16 cellular contexts compared by ENCODE assay signal in the genomic region with DNA sequence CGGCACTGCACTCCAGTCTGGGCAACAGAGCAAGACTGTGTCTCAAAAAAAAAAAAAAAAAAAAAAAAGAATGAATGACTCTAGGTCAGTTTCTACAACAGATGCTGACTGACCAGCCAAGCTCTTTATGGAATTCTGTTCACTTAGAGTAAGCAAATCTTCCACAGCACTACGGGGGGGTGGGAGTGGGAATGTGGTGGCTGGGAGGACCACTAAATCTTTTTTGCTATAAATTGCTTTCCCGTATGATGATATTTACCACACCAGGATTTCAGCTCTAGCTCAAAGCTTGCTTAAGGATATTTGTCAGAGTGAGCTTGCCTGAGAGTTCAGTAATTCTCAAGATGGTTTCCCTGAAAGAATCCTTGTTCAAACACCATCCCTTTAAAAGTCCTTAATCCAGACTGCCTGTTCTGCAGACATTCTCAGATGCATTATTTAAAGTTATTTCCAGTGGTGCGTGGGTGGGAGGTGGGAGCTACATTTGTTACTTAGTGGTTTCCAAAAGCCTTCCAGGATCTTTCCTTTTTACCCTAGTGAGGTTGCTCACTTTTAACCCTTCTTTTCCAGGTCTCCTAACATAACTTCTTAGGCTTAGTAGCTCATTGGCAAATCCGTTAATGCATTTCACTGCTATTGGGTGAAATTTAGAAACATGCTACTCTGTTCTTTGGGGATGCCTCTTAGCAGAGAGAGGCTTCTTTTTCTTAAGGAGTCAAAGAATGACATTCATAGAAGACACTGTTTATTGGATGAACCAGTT.
DNase-seq lines count a peak whose midpoint lies in the region; ATAC-seq and TF ChIP-seq lines count a peak whose summit lies in the region.
"Had no signal": no experiment of that assay in that cellular context is flagged by ENCODE, and none has a peak within 500 bp of the region (broad histone marks: within the 10 kb centered on the region; RNA-seq: fewer than 3 reads in every experiment).

No MANE protein-coding gene starts in this region.

- H3K4me1 Mint-ChIP-seq in activated CD8-positive, alpha-beta memory T cell treated with anti-CD3 and anti-CD28 coated beads, Interleukin-2, amount 10 ng/mL, durations not matched to agents 7 days and 5 days = peaks cover 93% of the 10 kb centered on the region
- H3K4me1 Mint-ChIP-seq in T-cell = peaks cover 73 to 83% (median 83%) of the 10 kb centered on the region in 3 donors

- H3K9me3 Mint-ChIP-seq in activated CD8-positive, alpha-beta memory T cell treated with anti-CD3 and anti-CD28 coated beads, Interleukin-2, amount 10 ng/mL, durations not matched to agents 7 days and 5 days (ENCODE audit: low read depth) = no peaks in the 10 kb centered on the region
- no peaks in the 10 kb centered on the region for H3K9me3 Mint-ChIP-seq in T-cell
- H3K9me3 Mint-ChIP-seq: activated T-helper 1 cell treated with anti-CD3 and anti-CD28 coated beads, Interleukin-12 subunit alpha, Interleukin-12 subunit beta, Interleukin-2, Interleukin-4 antibody, amounts not matched to agents 30 ng/mL and 10 ng/mL and 1 ng/mL, durations not matched to agents 14 hours and 24 hours and 36 hours had no signal

- H3K36me3 ChIP-seq in smooth muscle cell (ENCODE audit: low read depth) = no peaks in the 10 kb centered on the region
- H3K36me3 ChIP-seq: ascending aorta had no signal

- peaks cover 20% of the 10 kb centered on the region for H3K79me2 ChIP-seq in smooth muscle cell (ENCODE audit: low read depth)

- no peak for ATAC-seq in activated CD8-positive, alpha-beta memory T cell treated with anti-CD3 and anti-CD28 coated beads, Interleukin-2, amount 10 ng/mL, durations not matched to agents 7 days and 5 days
- ATAC-seq in T-cell (replicated peaks in 1 of 4) = no peak

- H3K27me3 Mint-ChIP-seq in activated CD8-positive, alpha-beta memory T cell treated with anti-CD3 and anti-CD28 coated beads, Interleukin-2, amount 10 ng/mL, durations not matched to agents 7 days and 5 days = no peaks in the 10 kb centered on the region
- no peaks in the 10 kb centered on the region for H3K27me3 Mint-ChIP-seq in T-cell

- H3K4me1 ChIP-seq in smooth muscle cell (ENCODE audit: low read depth) = peaks cover 31% of the 10 kb centered on the region
- H3K4me1 ChIP-seq: ascending aorta had no signal

- no peak overlapping the region for H3K4me3 ChIP-seq in smooth muscle cell
- H3K4me3 ChIP-seq: ascending aorta, testis had no signal

- CTCF ChIA-PET in activated CD8-positive, alpha-beta memory T cell treated with anti-CD3 and anti-CD28 coated beads, Interleukin-2, amount 10 ng/mL, durations not matched to agents 7 days and 5 days (lab: Charles Lee) = interaction anchor here (0.9 to 7.0 kb wide), 8 partner anchors 11 to 55 kb away, joined by 3 to 50 read pairs (median 4); no protein-coding TSS in a partner anchor
- CTCF ChIA-PET in T-cell (lab: Charles Lee) = interaction anchor here (0.6 to 0.9 kb wide), 3 partner anchors 31 to 88 kb away, joined by 3 to 9 read pairs (median 9); no protein-coding TSS in a partner anchor

- TF ChIP-seq CTCF in smooth muscle cell (IDR thresholded peaks at IDR 0.05; ENCODE audit: borderline replicate concordance, insufficient read depth, poor library complexity, severe bottlenecking) = no peak

- H3F3A ChIP-seq in smooth muscle cell (ENCODE audit: low read depth) = peaks cover 46% of the 10 kb centered on the region

- peak overlapping the region; percentile 78 for H3K4me2 ChIP-seq in smooth muscle cell

- H4K20me1 ChIP-seq in smooth muscle cell (ENCODE audit: low read depth) = peaks cover 6% of the 10 kb centered on the region

- H3K27ac Mint-ChIP-seq in activated CD8-positive, alpha-beta memory T cell treated with anti-CD3 and anti-CD28 coated beads, Interleukin-2, amount 10 ng/mL, durations not matched to agents 7 days and 5 days = peak overlapping the region; percentile 58
- peak overlapping the region; percentile 89 to 90 for H3K27ac Mint-ChIP-seq in T-cell

- H3K27ac ChIP-seq in smooth muscle cell (ENCODE audit: low read depth) = peak overlapping the region; percentile 91
- H3K27ac ChIP-seq: ascending aorta had no signal

- 23% methylated on average over 5 of the region's 5 CpGs for WGBS in smooth muscle cell (ENCODE audit: low lambda C conversion rate)

- H3K9me3 ChIP-seq in smooth muscle cell (replicated peaks; ENCODE audit: low read depth) = no peaks in the 10 kb centered on the region
- H3K9me3 ChIP-seq: ascending aorta, testis had no signal

- peak overlapping the region; percentile 26 for H3K9ac ChIP-seq in smooth muscle cell (ENCODE audit: low read depth)

- no peak overlapping the region for H2AFZ ChIP-seq in smooth muscle cell (ENCODE audit: low read depth)

- no peaks in the 10 kb centered on the region for H3K27me3 ChIP-seq in smooth muscle cell (ENCODE audit: low read depth)
- H3K27me3 ChIP-seq: ascending aorta, testis had no signal

- H3K36me3 Mint-ChIP-seq in activated CD8-positive, alpha-beta memory T cell treated with anti-CD3 and anti-CD28 coated beads, Interleukin-2, amount 10 ng/mL, durations not matched to agents 7 days and 5 days = peaks cover 27% of the 10 kb centered on the region
- H3K36me3 Mint-ChIP-seq in T-cell = no peaks in the 10 kb centered on the region

- no peak overlapping the region for H3K4me3 Mint-ChIP-seq in activated CD8-positive, alpha-beta memory T cell treated with anti-CD3 and anti-CD28 coated beads, Interleukin-2, amount 10 ng/mL, durations not matched to agents 7 days and 5 days
- H3K4me3 Mint-ChIP-seq in T-cell = peak overlapping the region in 2 of 3 donors; percentile 7 to 47
- H3K4me3 Mint-ChIP-seq: activated T-helper 1 cell treated with anti-CD3 and anti-CD28 coated beads, Interleukin-12 subunit alpha, Interleukin-12 subunit beta, Interleukin-2, Interleukin-4 antibody, amounts not matched to agents 30 ng/mL and 10 ng/mL and 1 ng/mL, durations not matched to agents 14 hours and 24 hours and 36 hours had no signal

- in situ Hi-C loops in KBM-7 (cut with MboI; ENCODE audit: low pct_unique_long_range_greater_than_20kb, low sequenced_read_pairs) = no loop called here

- no peak for DNase-seq in activated CD8-positive, alpha-beta memory T cell treated with anti-CD3 and anti-CD28 coated beads, Interleukin-2, amount 10 ng/mL, durations not matched to agents 7 days and 5 days
- no peak for DNase-seq in activated CD8-positive, alpha-beta memory T cell treated with anti-CD3 and anti-CD28 coated beads, Interleukin-2, amount 50 U/mL, for 48 hours
- no peak for DNase-seq in T-cell
- DNase-seq in fibroblast of peridontal ligament (ENCODE audit: extremely low read depth) = peak; percentile 54
- no peak for DNase-seq in smooth muscle cell (lab: John Stamatoyannopoulos, UW; ENCODE audit: unreplicated experiment)
- no peak for DNase-seq in D341Med (ENCODE audit: low spot score)
- no peak for DNase-seq in NCI-H1092 (lab: John Stamatoyannopoulos, UW)
- no peak for DNase-seq in KBM-7
- DNase-seq: activated CD4-positive, alpha-beta T cell treated with anti-CD3 and anti-CD28 coated beads, Interleukin-2, amount 50 U/mL, for 1 hour; hippocampal formation; left cardiac atrium; Right ventricle myocardium superior; T1000; testis had no signal

- POLR2A ChIA-PET in T-cell (lab: Charles Lee) = interaction anchor here (0.6 to 0.7 kb wide), 2 partner anchors 31 to 37 kb away, joined by 4 to 10 read pairs; no protein-coding TSS in a partner anchor
